In genomic region chr14:29197557-29197956, GRCh38 we compare ENCODE assay signal across 26 cellular contexts.
"Had no signal": no experiment of that assay in that cellular context is flagged by ENCODE, and none has a peak within 500 bp of the region (broad histone marks: within the 10 kb centered on the region; RNA-seq: fewer than 3 reads in every experiment).

No MANE protein-coding gene starts in this region.

- H3K4me3 ChIP-seq: colonic mucosa, esophagus squamous epithelium, gastrocnemius medialis, heart right ventricle, left lung, lower lobe of right lung had no signal

- H3K36me3 ChIP-seq: colonic mucosa, esophagus squamous epithelium, gastrocnemius medialis, heart right ventricle, left lung, lower lobe of right lung had no signal

- ATAC-seq: effector memory CD8-positive, alpha-beta T cell; esophagus mucosa; gastrocnemius medialis; heart right ventricle; left cardiac atrium; left lung; left ventricle myocardium superior; lower lobe of right lung; naive thymus-derived CD4-positive, alpha-beta T cell had no signal

- H3K27me3 ChIP-seq: colonic mucosa, esophagus squamous epithelium, gastrocnemius medialis, heart right ventricle, left lung had no signal

- DNase-seq: colonic mucosa; cortex of kidney; effector CD8-positive, alpha-beta T cell; effector memory CD8-positive, alpha-beta T cell; endodermal cell; erythroblast; esophagus squamous epithelium; foreskin fibroblast; foreskin melanocyte; gastrocnemius medialis; glutamatergic neuron; head of caudate nucleus; heart right ventricle; hippocampal formation; left cardiac atrium; left lung; left ventricle myocardium superior; lower lobe of right lung; mesenchymal stem cell; midbrain; naive thymus-derived CD4-positive, alpha-beta T cell had no signal

- H3K27ac ChIP-seq: colonic mucosa, epithelial cell of prostate, esophagus squamous epithelium, gastrocnemius medialis, heart right ventricle, left lung, lower lobe of right lung had no signal

- FAIRE-seq: endometrium, islet of Langerhans, keratinocyte had no signal

- H3K4me1 ChIP-seq: colonic mucosa, esophagus squamous epithelium, gastrocnemius medialis, heart right ventricle, left lung, lower lobe of right lung had no signal

- H3K9me3 ChIP-seq: colonic mucosa, esophagus squamous epithelium, gastrocnemius medialis, heart right ventricle, left lung, lower lobe of right lung had no signal
